In the genomic region with DNA sequence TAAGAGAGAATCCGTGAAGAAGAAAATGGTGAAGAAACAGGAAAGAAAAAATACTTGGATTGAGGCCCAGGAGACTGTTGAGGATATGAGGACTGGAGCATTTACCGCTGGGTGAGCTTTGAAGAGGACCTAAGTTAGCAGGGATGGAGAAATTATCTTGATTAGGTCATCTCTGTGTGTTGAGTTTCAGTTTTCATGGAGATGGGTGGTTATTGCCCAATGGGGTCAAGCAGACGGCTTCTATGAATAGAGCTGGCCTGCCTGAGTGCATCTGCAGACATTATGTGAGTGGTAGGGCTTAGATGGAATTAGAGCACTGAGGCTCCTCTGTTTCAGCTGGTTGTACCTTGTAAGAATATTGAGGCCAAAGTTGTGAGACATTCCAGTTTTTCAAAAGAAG, we compare ENCODE assay signal across 18 cellular contexts.
DNase-seq lines count a peak whose midpoint lies in the region; ATAC-seq and TF ChIP-seq lines count a peak whose summit lies in the region.
"Had no signal": no experiment of that assay in that cellular context is flagged by ENCODE, and none has a peak within 500 bp of the region (broad histone marks: within the 10 kb centered on the region; RNA-seq: fewer than 3 reads in every experiment).

No MANE protein-coding gene starts in this region.

- TF ChIP-seq CTCF in AG09309 (IDR thresholded peaks at IDR 0.05; ENCODE audit: control insufficient read depth, insufficient read depth, low read depth, low read length, missing control alignments) (no peak), fibroblast of villous mesenchyme (IDR thresholded peaks at IDR 0.05; ENCODE audit: insufficient read depth, low read depth, low read length) (no peak)

- ATAC-seq in GM18873 (IDR thresholded peaks at IDR 0.05; ENCODE audit: low FRiP score, unreplicated experiment), result no peak
- ATAC-seq: Panc1 had no signal

- H3K4me3 ChIP-seq in AG09309 (ENCODE audit: control insufficient read depth, low read depth, low read length) (no peak overlapping the region), fibroblast of villous mesenchyme (ENCODE audit: low read depth, low read length) (no peak overlapping the region)

- DNase-seq in AG09309 (ENCODE audit: low read depth) (peak; percentile 16), HT1080 (ENCODE audit: low read depth) (peak; percentile 39), NOMO-1 treated with DMSO at 0.1 percent for 48 hours (lab: John Stamatoyannopoulos, UW; ENCODE audit: unreplicated experiment) (peak; percentile 83), fibroblast of villous mesenchyme (ENCODE audit: low read depth) (peak; percentile 84), NCI-H1436 treated with DMSO at 0.1 percent for 48 hours (lab: John Stamatoyannopoulos, UW) (no peak), DMS53 treated with DMSO at 0.1 percent for 48 hours (lab: John Stamatoyannopoulos, UW; ENCODE audit: unreplicated experiment) (no peak), NCI-H69 (lab: John Stamatoyannopoulos, UW) (no peak)
- DNase-seq: CD4-positive, alpha-beta T cell; DMS79 treated with DMSO at 0.1 percent for 48 hours; GDM1; Karpas-422; NCI-H146; NCI-H2107; NCI-H345; NCI-H526 treated with DMSO at 0.1 percent for 48 hours; Right ventricle myocardium superior had no signal

Comparison
In these comparisons a context has a peak if more than half of its experiments do, and no peak if none do; other contexts are left out.
1. DNase-seq: peak in AG09309 (single experiment), HT1080 (single experiment), NOMO-1 treated with DMSO at 0.1 percent for 48 hours (single experiment) and fibroblast of villous mesenchyme (single experiment); none in NCI-H1436 treated with DMSO at 0.1 percent for 48 hours (single experiment), DMS53 treated with DMSO at 0.1 percent for 48 hours (single experiment) and NCI-H69 (single experiment).